ENCODE assay signal across 21 cellular contexts in the genomic region with DNA sequence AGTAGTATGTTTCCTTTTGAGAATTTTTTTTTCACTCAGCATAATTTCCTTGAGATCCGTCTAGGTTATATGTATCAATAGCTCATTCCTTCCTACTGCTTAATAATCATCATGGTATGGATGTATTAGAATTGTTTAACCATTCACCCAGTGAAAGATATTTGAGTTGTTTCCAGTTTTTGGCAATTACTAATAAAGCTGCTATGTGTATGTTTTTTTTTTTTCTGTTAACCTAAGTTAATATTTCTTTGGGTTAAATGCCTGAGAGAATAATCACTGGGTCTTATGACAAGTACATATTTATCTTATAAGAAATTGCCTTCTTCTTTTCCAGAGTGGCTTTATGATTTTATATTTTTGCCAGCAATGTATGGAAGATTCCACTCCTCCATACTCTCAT.
DNase-seq lines count a peak whose midpoint lies in the region; ATAC-seq, FAIRE-seq and TF ChIP-seq lines count a peak whose summit lies in the region.
"Had no signal": no experiment of that assay in that cellular context is flagged by ENCODE, and none has a peak within 500 bp of the region (broad histone marks: within the 10 kb centered on the region; RNA-seq: fewer than 3 reads in every experiment).

No MANE protein-coding gene starts in this region.

- TF ChIP-seq CTCF in AG10803 (conservative IDR thresholded peaks at IDR 0.05; ENCODE audit: low read length) (no peak), PC-3 (conservative IDR thresholded peaks at IDR 0.05; ENCODE audit: low read depth, low read length) (no peak), bronchial epithelial cell (IDR thresholded peaks at IDR 0.05; ENCODE audit: insufficient read depth, low read length, severe bottlenecking) (no peak), BE2C (IDR thresholded peaks at IDR 0.05; ENCODE audit: low read depth, low read length) (no peak)

- BruUV-seq in PC-3 (replicated peaks; lab: Mats Ljungman, UMichigan) = no TSS peak

- H3F3A ChIP-seq in PC-3 (ENCODE audit: low read length, unreplicated experiment) = no peaks in the 10 kb centered on the region

- peak overlapping the region; percentile 71 for H3K27ac ChIP-seq in PC-3 (ENCODE audit: low read length)
- H3K27ac ChIP-seq: KMS-11 had no signal

- POLR2A ChIA-PET in PC-3 (lab: Charles Lee; ENCODE audit: unreplicated experiment) = interaction anchor here (0.7 kb wide), 1 partner anchor 8 kb away, joined by 4 read pairs; no protein-coding TSS in a partner anchor

- H3K79me2 ChIP-seq in PC-3 (ENCODE audit: low read length) = no peaks in the 10 kb centered on the region

- ATAC-seq in PC-3 = peak; percentile 48

- H3K9ac ChIP-seq in PC-3 (ENCODE audit: low read length) = no peak overlapping the region
- H3K9ac ChIP-seq: KMS-11 had no signal

- no peak for FAIRE-seq in bronchial epithelial cell (lab: Jason Lieb, UNC)
- FAIRE-seq: A204.1, GM12892, GM19239 had no signal

- no peaks in the 10 kb centered on the region for H4K20me1 ChIP-seq in PC-3 (ENCODE audit: low read length)

- peak; percentile 27 for DNase-seq in AG10803 (ENCODE audit: low read depth)
- peak; percentile 81 for DNase-seq in PC-3
- peak; percentile 34 for DNase-seq in bronchial epithelial cell (ENCODE audit: low read depth)
- peak; percentile 86 for DNase-seq in iris pigment epithelial cell (ENCODE audit: low read depth)
- DNase-seq in NCI-H1930 (lab: John Stamatoyannopoulos, UW) = no peak
- no peak for DNase-seq in NOMO-1 treated with dmso at 0.1 percent for 144 hours (lab: John Stamatoyannopoulos, UW; ENCODE audit: unreplicated experiment)
- no peak for DNase-seq in middle frontal gyrus (ENCODE audit: extremely low spot score, low spot score)
- no peak for DNase-seq in BE2C
- DNase-seq: AML-193; Calu3; CD4-positive, CD25-positive, alpha-beta regulatory T cell; GDM1; MG63; NCI-H1092 treated with DMSO at 0.1 percent for 48 hours; NCI-H187; NCI-H446 treated with DMSO at 0.1 percent for 48 hours; NCI-H82 had no signal

- peaks cover 40% of the 10 kb centered on the region for H3K4me1 ChIP-seq in PC-3 (ENCODE audit: insufficient read depth, low read length)
- H3K4me1 ChIP-seq in BE2C = no peaks in the 10 kb centered on the region

- H2AFZ ChIP-seq in PC-3 (ENCODE audit: low read length) = no peak overlapping the region

- H3K9me3 ChIP-seq in PC-3 (ENCODE audit: low read length) (no peaks in the 10 kb centered on the region), BE2C (no peaks in the 10 kb centered on the region)
- H3K9me3 ChIP-seq: MG63 had no signal

- H3K27me3 ChIP-seq in PC-3 (ENCODE audit: low read length) (no peaks in the 10 kb centered on the region), bronchial epithelial cell (ENCODE audit: control insufficient read depth, insufficient read depth, low read length) (no peaks in the 10 kb centered on the region), BE2C (no peaks in the 10 kb centered on the region)
- H3K27me3 ChIP-seq: MG63 had no signal

- no peak overlapping the region for H3K4me3 ChIP-seq in AG10803 (ENCODE audit: low read length)
- H3K4me3 ChIP-seq in PC-3 (ENCODE audit: low read length) = no peak overlapping the region
- H3K4me3 ChIP-seq in bronchial epithelial cell (ENCODE audit: low read depth, low read length) = no peak overlapping the region
- H3K4me3 ChIP-seq in BE2C (ENCODE audit: low read depth, low read length) = no peak overlapping the region
- H3K4me3 ChIP-seq: MG63 had no signal

- H3K4me2 ChIP-seq in PC-3 (ENCODE audit: low read length) = peak overlapping the region; percentile 45
- H3K4me2 ChIP-seq: KMS-11 had no signal

- no peaks in the 10 kb centered on the region for H3K9me2 ChIP-seq in PC-3 (replicated peaks; ENCODE audit: low read length)

- intact Hi-C loops in PC-3 (cut with micrococcal nuclease) = no loop called here

- CTCF ChIA-PET in PC-3 (lab: Charles Lee) = no interaction called here

- H3K36me3 ChIP-seq in PC-3 (ENCODE audit: low read depth, low read length) (no peaks in the 10 kb centered on the region), bronchial epithelial cell (ENCODE audit: control insufficient read depth, insufficient read depth, low read length) (no peaks in the 10 kb centered on the region), BE2C (no peaks in the 10 kb centered on the region)
- H3K36me3 ChIP-seq: MG63 had no signal

Comparison
In these comparisons a context has a peak if more than half of its experiments do, and no peak if none do; other contexts are left out.
1. DNase-seq: peak in AG10803 (single experiment), PC-3 (single experiment), bronchial epithelial cell (single experiment) and iris pigment epithelial cell (single experiment); none in NCI-H1930 (0 of 2), NOMO-1 treated with dmso at 0.1 percent for 144 hours (single experiment), middle frontal gyrus (single experiment) and BE2C (single experiment).